Comparison of ENCODE assay signal across 21 cellular contexts in genomic region chr3:115823083-115823482, GRCh38.
DNase-seq lines count a peak whose midpoint lies in the region; ATAC-seq, FAIRE-seq and TF ChIP-seq lines count a peak whose summit lies in the region.
"Had no signal": no experiment of that assay in that cellular context is flagged by ENCODE, and none has a peak within 500 bp of the region (broad histone marks: within the 10 kb centered on the region; RNA-seq: fewer than 3 reads in every experiment).

No MANE protein-coding gene starts in this region.

- no peak for DNase-seq in activated naive CD4-positive, alpha-beta T cell treated with anti-CD3 and anti-CD28 coated beads, Interleukin-2, amount 50 U/mL, for 72 hours (ENCODE audit: low spot score in 2 of 2)
- DNase-seq in activated naive CD4-positive, alpha-beta T cell treated with anti-CD3 and anti-CD28 coated beads, Interleukin-2, amount 50 U/mL, for 16 hours: no peak
- DNase-seq in stimulated activated effector memory CD8-positive, alpha-beta T cell treated with anti-CD3 and anti-CD28 coated beads, Interleukin-12 subunit alpha, Interleukin-12 subunit beta, amount 100 ng/mL, for 72 hours (ENCODE audit: low spot score in 2 of 2): no peak
- DNase-seq in LoVo (ENCODE audit: low spot score): no peak
- no peak for DNase-seq in D721Med (ENCODE audit: insufficient read length, low spot score)
- DNase-seq: C1 segment of cervical spinal cord, COR-L47, DMS153, H9, KG1, NCI-H1048, NCI-H1436 treated with DMSO at 0.1 percent for 48 hours, NCI-H2029 treated with DMSO at 0.1 percent for 48 hours, NCI-H2171 treated with DMSO at 0.1 percent for 48 hours, NCI-H510A, Peyer's patch, Right ventricle myocardium superior, SK-N-SH had no signal

- no peaks in the 10 kb centered on the region for H3K4me1 Mint-ChIP-seq in activated T-helper 17 cell treated with anti-CD3 and anti-CD28 coated beads, Interleukin-2, amount 50 U/mL, for 72 hours
- no peaks in the 10 kb centered on the region for H3K4me1 Mint-ChIP-seq in stimulated activated effector memory CD8-positive, alpha-beta T cell treated with anti-CD3 and anti-CD28 coated beads, Interleukin-12 subunit alpha, Interleukin-12 subunit beta, amount 100 ng/mL, for 72 hours
- H3K4me1 Mint-ChIP-seq: H9 had no signal

- no peaks in the 10 kb centered on the region for H3K36me3 Mint-ChIP-seq in activated naive CD4-positive, alpha-beta T cell treated with anti-CD3 and anti-CD28 coated beads, Interleukin-2, amount 50 U/mL, for 72 hours
- no peaks in the 10 kb centered on the region for H3K36me3 Mint-ChIP-seq in activated T-helper 17 cell treated with anti-CD3 and anti-CD28 coated beads, Interleukin-2, amount 50 U/mL, for 72 hours (ENCODE audit: low read depth)
- H3K36me3 Mint-ChIP-seq in stimulated activated effector memory CD8-positive, alpha-beta T cell treated with anti-CD3 and anti-CD28 coated beads, Interleukin-12 subunit alpha, Interleukin-12 subunit beta, amount 100 ng/mL, for 72 hours: no peaks in the 10 kb centered on the region

- no peak overlapping the region for H3K27ac Mint-ChIP-seq in activated naive CD4-positive, alpha-beta T cell treated with anti-CD3 and anti-CD28 coated beads, Interleukin-2, amount 50 U/mL, for 72 hours
- no peak overlapping the region for H3K27ac Mint-ChIP-seq in activated T-helper 17 cell treated with anti-CD3 and anti-CD28 coated beads, Interleukin-2, amount 50 U/mL, for 72 hours
- no peak overlapping the region for H3K27ac Mint-ChIP-seq in stimulated activated effector memory CD8-positive, alpha-beta T cell treated with anti-CD3 and anti-CD28 coated beads, Interleukin-12 subunit alpha, Interleukin-12 subunit beta, amount 100 ng/mL, for 72 hours
- H3K27ac Mint-ChIP-seq: H9 had no signal

- no peak overlapping the region for H3K4me3 Mint-ChIP-seq in activated T-helper 17 cell treated with anti-CD3 and anti-CD28 coated beads, Interleukin-2, amount 50 U/mL, for 72 hours
- H3K4me3 Mint-ChIP-seq in stimulated activated effector memory CD8-positive, alpha-beta T cell treated with anti-CD3 and anti-CD28 coated beads, Interleukin-12 subunit alpha, Interleukin-12 subunit beta, amount 100 ng/mL, for 72 hours: no peak overlapping the region
- H3K4me3 Mint-ChIP-seq: H9 had no signal

- TF ChIP-seq CTCF in D721Med (IDR thresholded peaks at IDR 0.05; ENCODE audit: insufficient read depth, missing control alignments): no peak

- no peaks in the 10 kb centered on the region for H3K9me3 Mint-ChIP-seq in activated naive CD4-positive, alpha-beta T cell treated with anti-CD3 and anti-CD28 coated beads, Interleukin-2, amount 50 U/mL, for 72 hours
- no peaks in the 10 kb centered on the region for H3K9me3 Mint-ChIP-seq in activated T-helper 17 cell treated with anti-CD3 and anti-CD28 coated beads, Interleukin-2, amount 50 U/mL, for 72 hours
- H3K9me3 Mint-ChIP-seq in stimulated activated effector memory CD8-positive, alpha-beta T cell treated with anti-CD3 and anti-CD28 coated beads, Interleukin-12 subunit alpha, Interleukin-12 subunit beta, amount 100 ng/mL, for 72 hours: no peaks in the 10 kb centered on the region
- H3K9me3 Mint-ChIP-seq: H9 had no signal

- H3K27me3 Mint-ChIP-seq in activated T-helper 17 cell treated with anti-CD3 and anti-CD28 coated beads, Interleukin-2, amount 50 U/mL, for 72 hours: peaks cover 12% of the 10 kb centered on the region

- no peak for FAIRE-seq in D721Med (lab: Jason Lieb, UNC)

- ATAC-seq in activated naive CD4-positive, alpha-beta T cell treated with anti-CD3 and anti-CD28 coated beads, Interleukin-2, amount 50 U/mL, for 72 hours: peak; percentile 43 to 54
- ATAC-seq in HG02852 (IDR thresholded peaks at IDR 0.05; ENCODE audit: unreplicated experiment): peak; percentile 67
- ATAC-seq in activated T-helper 17 cell treated with anti-CD3 and anti-CD28 coated beads, Interleukin-2, amount 50 U/mL, for 72 hours (replicated peaks): peak; percentile 70
- ATAC-seq in stimulated activated effector memory CD8-positive, alpha-beta T cell treated with anti-CD3 and anti-CD28 coated beads, Interleukin-12 subunit alpha, Interleukin-12 subunit beta, amount 100 ng/mL, for 72 hours: peak; percentile 58
- no peak for ATAC-seq in HG02973 (IDR thresholded peaks at IDR 0.05; ENCODE audit: unreplicated experiment)
